Comparison of ENCODE assay signal across 1 cellular context in genomic region chr6:28218312-28219248, GRCh38.
A peak's percentile ranks its signal among the peaks of the same experiment; 100 is the strongest.
TF ChIP-seq lines count a peak whose summit lies in the region.

No MANE protein-coding gene starts in this region.

TF ChIP-seq in H1, 55 proteins besides CTCF, POLR2A, EP300 and RAD21:
- TF ChIP-seq CHD2 (IDR thresholded peaks at IDR 0.05; ENCODE audit: low read length) (no peak), NANOG (IDR thresholded peaks at IDR 0.05; ENCODE audit: insufficient read depth, low read depth, low read length, poor library complexity, severe bottlenecking) (no peak), TEAD4 (IDR thresholded peaks at IDR 0.05; ENCODE audit: low read depth, low read length) (no peak), FOSL1 (IDR thresholded peaks at IDR 0.05; ENCODE audit: insufficient read depth, low read depth, low read length) (no peak), RFX5 (IDR thresholded peaks at IDR 0.05; ENCODE audit: borderline replicate concordance, low read depth, low read length) (no peak), SP4 (IDR thresholded peaks at IDR 0.05; ENCODE audit: low read length) (no peak), CHD1 (IDR thresholded peaks at IDR 0.05; ENCODE audit: low read depth, low read length) (no peak), TCF12 (IDR thresholded peaks at IDR 0.05; ENCODE audit: low read depth, low read length) (no peak), CTBP2 (IDR thresholded peaks at IDR 0.05; ENCODE audit: borderline replicate concordance, insufficient read depth, insufficient read length, low read length) (no peak), SIN3A (conservative IDR thresholded peaks at IDR 0.05 in 1 of 2, IDR thresholded peaks at IDR 0.05 in 1 of 2; ENCODE audit: low read depth in 1 of 2, low read length in 2 of 2) (no peak), RBBP5 (IDR thresholded peaks at IDR 0.05; ENCODE audit: borderline replicate concordance, low read depth, low read length) (no peak), EZH2 (IDR thresholded peaks at IDR 0.05; ENCODE audit: low read depth, low read length, severe bottlenecking) (no peak), RNF2 (IDR thresholded peaks at IDR 0.05; ENCODE audit: borderline replicate concordance, low read depth, low read length, missing control alignments, poor library complexity, severe bottlenecking) (no peak), MAX (IDR thresholded peaks at IDR 0.05) (peak; percentile 81), TAF1 (IDR thresholded peaks at IDR 0.05; ENCODE audit: low read depth, low read length) (peak; percentile 69; the same call in 1 of the 2 replicates), ATF3 (IDR thresholded peaks at IDR 0.05; ENCODE audit: insufficient read depth, low read depth, low read length) (no peak), ATF2 (IDR thresholded peaks at IDR 0.05; ENCODE audit: low read length) (no peak), HDAC6 (IDR thresholded peaks at IDR 0.05; ENCODE audit: low read depth, low read length) (no peak), BACH1 (IDR thresholded peaks at IDR 0.05; ENCODE audit: low read length) (no peak), PHF8 (conservative IDR thresholded peaks at IDR 0.05; ENCODE audit: low read depth, low read length) (0 out of 2 replicates have a peak, but pooled peaks have one; percentile 39), CREB1 (IDR thresholded peaks at IDR 0.05) (no peak), E2F6 (IDR thresholded peaks at IDR 0.05) (peak; percentile 93), NRF1 (IDR thresholded peaks at IDR 0.05; ENCODE audit: low read depth, low read length) (no peak), CBX5 (IDR thresholded peaks at IDR 0.05; ENCODE audit: low read depth, low read length) (no peak), SP2 (IDR thresholded peaks at IDR 0.05; ENCODE audit: low read length) (no peak), HDAC2 (IDR thresholded peaks at IDR 0.05; ENCODE audit: borderline replicate concordance in 1 of 2, low read depth in 2 of 2, low read length in 2 of 2) (no peak), KDM4A (IDR thresholded peaks at IDR 0.05; ENCODE audit: low read depth, low read length, severe bottlenecking) (no peak), JUN (IDR thresholded peaks at IDR 0.05; ENCODE audit: low read depth, low read length) (no peak), CEBPB (IDR thresholded peaks at IDR 0.05; ENCODE audit: low read depth, low read length) (no peak), BCL11A (IDR thresholded peaks at IDR 0.05; ENCODE audit: low read depth in 2 of 2, low read length in 2 of 2) (no peak), KDM1A (IDR thresholded peaks at IDR 0.05; ENCODE audit: borderline replicate concordance, low read length) (no peak), TBP (IDR thresholded peaks at IDR 0.05; ENCODE audit: low read depth, low read length) (peak; percentile 59; the same call in 1 of the 2 replicates), SIRT6 (IDR thresholded peaks at IDR 0.05; ENCODE audit: low read length) (no peak), JUND (IDR thresholded peaks at IDR 0.05; ENCODE audit: low read length) (no peak), GABPA (IDR thresholded peaks at IDR 0.05; ENCODE audit: borderline replicate concordance, insufficient read depth, low read length) (0 out of 2 replicates have a peak, but pooled peaks have one; percentile 70), CBX8 (IDR thresholded peaks at IDR 0.05; ENCODE audit: borderline replicate concordance, low read depth, low read length) (no peak), SP1 (IDR thresholded peaks at IDR 0.05; ENCODE audit: low read depth, low read length) (no peak), GTF2F1 (IDR thresholded peaks at IDR 0.05; ENCODE audit: borderline replicate concordance, low read depth, low read length) (no peak), CHD7 (IDR thresholded peaks at IDR 0.05; ENCODE audit: insufficient replicate concordance, low read length) (no peak), ZNF274 (IDR thresholded peaks at IDR 0.05; ENCODE audit: borderline replicate concordance, extremely low read depth, low read length) (no peak), KDM5A (IDR thresholded peaks at IDR 0.05; ENCODE audit: low read length) (no peak), EGR1 (IDR thresholded peaks at IDR 0.05; ENCODE audit: borderline replicate concordance, low read depth, low read length) (no peak), ASH2L (IDR thresholded peaks at IDR 0.05; ENCODE audit: low read length) (no peak), TAF7 (optimal IDR thresholded peaks at IDR 0.05; ENCODE audit: borderline replicate concordance, low read depth, low read length) (no peak), POLR2AphosphoS5 (IDR thresholded peaks at IDR 0.05; ENCODE audit: low read depth, low read length) (no peak), RXRA (IDR thresholded peaks at IDR 0.05; ENCODE audit: insufficient read depth, low read depth, low read length) (no peak), MAFK (IDR thresholded peaks at IDR 0.05; ENCODE audit: low read depth, low read length) (no peak)
